Comparison of ENCODE assay signal across 9 cellular contexts in the genomic region with DNA sequence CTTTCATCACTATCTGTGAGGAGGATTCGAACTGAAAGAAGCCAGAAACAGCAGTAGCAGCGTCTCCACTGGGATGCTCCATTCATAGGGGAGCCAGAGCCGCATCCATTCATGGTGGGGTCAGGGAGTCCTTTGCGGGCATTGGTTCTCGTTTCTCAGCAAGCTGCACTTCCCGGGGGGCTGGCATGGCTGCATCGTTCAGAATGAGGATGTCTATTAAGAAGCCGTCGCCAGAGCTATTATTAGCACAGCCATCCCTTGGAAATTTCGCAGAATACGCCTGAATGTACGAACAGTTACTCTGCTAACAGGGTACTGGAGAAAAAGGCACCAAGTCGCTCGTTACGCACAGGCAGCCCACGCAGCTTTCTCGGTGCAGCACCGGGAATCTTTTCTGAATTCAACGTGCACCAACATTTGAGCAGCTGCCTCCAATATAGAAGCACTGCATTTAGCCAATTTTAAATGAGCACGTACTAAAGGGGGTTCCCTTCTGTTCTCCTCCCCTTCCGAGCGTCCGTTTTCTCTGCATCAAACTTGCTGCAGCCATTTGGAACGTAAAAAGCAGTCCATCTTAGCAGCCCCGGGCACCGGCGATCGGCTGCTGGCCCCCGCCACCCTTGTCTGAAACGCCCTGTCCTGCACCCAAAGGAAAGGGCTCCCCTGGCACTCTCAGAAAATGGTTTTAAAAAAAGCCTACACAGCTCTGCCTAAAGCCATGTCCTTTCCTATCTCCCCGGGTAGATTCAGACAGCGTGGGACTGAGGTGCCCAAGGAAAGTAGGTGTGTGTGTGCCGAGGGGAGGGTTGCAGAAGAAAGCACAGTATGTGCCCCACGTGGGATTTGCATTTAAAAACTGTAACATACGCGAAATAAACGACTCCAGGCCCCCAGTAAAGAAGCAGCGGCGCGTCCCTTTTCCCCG.
DNase-seq lines count a peak whose midpoint lies in the region; ATAC-seq, FAIRE-seq and TF ChIP-seq lines count a peak whose summit lies in the region.
"Had no signal": no experiment of that assay in that cellular context is flagged by ENCODE, and none has a peak within 500 bp of the region (broad histone marks: within the 10 kb centered on the region; RNA-seq: fewer than 3 reads in every experiment).

No MANE protein-coding gene starts in this region.

- H2AK5ac ChIP-seq in H9 (ENCODE audit: insufficient read length, low read length): no peak overlapping the region

- TF ChIP-seq POLR2A in GM12878 (IDR thresholded peaks at IDR 0.05; ENCODE audit: low read depth, low read length): no peak

- H3K4me3 Mint-ChIP-seq in H9: peak overlapping the region; percentile 86 to 94

- in situ Hi-C loops in GM12878 (cut with MboI): no loop called here

- SMC1A ChIA-PET in GM12878 (lab: Charles Lee; ENCODE audit: uncharacterized antibody, unreplicated experiment): interaction anchor here (1.1 kb wide), 1 partner anchor 108 kb away, joined by 3 read pairs; no protein-coding TSS in a partner anchor

- H3K9me3 Mint-ChIP-seq in H9: peaks cover 2 to 5% of the 10 kb centered on the region in 2 experiments; a peak in 2 of 5 replicates

- intact Hi-C loops in GM12878 (cut with micrococcal nuclease; ENCODE audit: unreplicated experiment): no loop called here

- H3K23me2 ChIP-seq in H9 (ENCODE audit: insufficient read length, low read depth, low read length, poor library complexity, severe bottlenecking): peaks cover 14% of the 10 kb centered on the region

- H2AFZ ChIP-seq in ACC112 (ENCODE audit: low read length, unreplicated experiment) (peak overlapping the region; percentile 87), H9 (ENCODE audit: low read length) (peak overlapping the region; percentile 43), GM12878 (ENCODE audit: control insufficient read depth, low read depth, low read length) (no peak overlapping the region)

- H2BK12ac ChIP-seq in H9 (ENCODE audit: insufficient read length, low read depth, low read length): no peak overlapping the region

- H3K9ac ChIP-seq in H9 (ENCODE audit: extremely low read depth, insufficient read length, low read length): peak overlapping the region; percentile 69
- H3K9ac ChIP-seq in GM12878 (ENCODE audit: control insufficient read depth, insufficient read depth, low read length): no peak overlapping the region

- H3K79me2 ChIP-seq in ACC112 (ENCODE audit: control insufficient read depth, insufficient read depth, low read length, unreplicated experiment) (peaks cover 57% of the 10 kb centered on the region), H9 (ENCODE audit: insufficient read depth, low read length) (peaks cover 17% of the 10 kb centered on the region; the same call in 1 of the 2 replicates), GM12878 (ENCODE audit: control insufficient read depth, insufficient read depth, low read length) (no peaks in the 10 kb centered on the region; the same call in 1 of the 2 replicates)

- H3K4me2 ChIP-seq in H9 (ENCODE audit: insufficient read depth, insufficient read length, low read length) (peak overlapping the region; percentile 71), GM12878 (ENCODE audit: control insufficient read depth, insufficient read depth) (peak overlapping the region; percentile 4; the same call in 1 of the 2 replicates)

- no peak for TF ChIP-seq EP300 in GM12878 (IDR thresholded peaks at IDR 0.05; ENCODE audit: borderline replicate concordance in 1 of 2, control insufficient read depth in 1 of 2, low read depth in 2 of 2, low read length in 2 of 2)

- peak overlapping the region; percentile 87 for H3K14ac ChIP-seq in H9 (ENCODE audit: insufficient read depth, low read length)

- DNase-seq in H9 (peak; percentile 55), GM12878 (ENCODE audit: low read depth, low spot score) (no peak), iris pigment epithelial cell (ENCODE audit: low read depth) (peak; percentile 46), GM19240 (ENCODE audit: insufficient read length, low spot score) (no peak)
- DNase-seq in stimulated activated CD4-positive, alpha-beta T cell treated with anti-CD3 and anti-CD28 coated beads, Interleukin-4, amount 100 ng/mL, for 24 hours: peak; percentile 10

- no CpG with 5 or more reads among the region's 41 CpGs for WGBS in H9 (ENCODE audit: extremely low coverage, insufficient read length, low lambda C conversion rate)
- 3% methylated on average over 41 of the region's 41 CpGs for WGBS in GM12878 (ENCODE audit: insufficient coverage, insufficient replicate concordance, low lambda C conversion rate, missing lambda C conversion rate)

- no peaks in the 10 kb centered on the region for H3K9me3 ChIP-seq in H9 (ENCODE audit: control insufficient read depth, low read depth, low read length)
- no peaks in the 10 kb centered on the region for H3K9me3 ChIP-seq in GM12878 (replicated peaks; ENCODE audit: control insufficient read depth, insufficient read depth, low read length)

- peak overlapping the region; percentile 3 for H3K27ac ChIP-seq in ACC112 (ENCODE audit: low read depth, low read length)
- no peak overlapping the region for H3K27ac ChIP-seq in H9 (ENCODE audit: insufficient read length, low read depth, low read length)
- no peak overlapping the region for H3K27ac ChIP-seq in GM12878 (ENCODE audit: control insufficient read depth, insufficient read depth)
- H3K27ac ChIP-seq: epithelial cell of prostate had no signal

- H4K5ac ChIP-seq in H9 (ENCODE audit: insufficient read length, low read depth, low read length): no peak overlapping the region

- H2BK120ac ChIP-seq in H9 (ENCODE audit: low read depth, low read length, poor library complexity, severe bottlenecking): no peak overlapping the region

- H3K27me3 ChIP-seq in ACC112 (ENCODE audit: insufficient read depth, low read length) (no peaks in the 10 kb centered on the region), H9 (ENCODE audit: insufficient read depth, low read length) (no peaks in the 10 kb centered on the region; the same call in 1 of the 2 replicates), GM12878 (replicated peaks in 1 of 2; ENCODE audit: control insufficient read depth in 2 of 2, insufficient read depth in 2 of 2, low read length in 1 of 2) (peaks cover 0 to 13% of the 10 kb centered on the region in 2 experiments; a peak in 1 of 4 replicates)

- no peak overlapping the region for H2BK15ac ChIP-seq in H9 (ENCODE audit: low read depth, low read length)

- no peak overlapping the region for H4K91ac ChIP-seq in H9 (ENCODE audit: insufficient read length, low read depth, low read length)

- peaks cover 0 to 1% (median 0%) of the 10 kb centered on the region in 3 experiments; a peak in 1 of 7 replicates for H3K36me3 Mint-ChIP-seq in H9 (ENCODE audit: insufficient read depth in 1 of 3, low read depth in 3 of 3)

- peak overlapping the region; percentile 91 for H3K4me3 ChIP-seq in ACC112 (ENCODE audit: low read depth, low read length)
- no peak overlapping the region; the same call in 1 of the 2 replicates for H3K4me3 ChIP-seq in GM12878

- RAD21 ChIA-PET in GM12878 (lab: Charles Lee; ENCODE audit: unreplicated experiment): no interaction called here

- TF ChIP-seq CTCF in H9 (conservative IDR thresholded peaks at IDR 0.05) (no peak), GM12878 (IDR thresholded peaks at IDR 0.05 in 2 of 3, conservative IDR thresholded peaks at IDR 0.05 in 1 of 3; ENCODE audit: control insufficient read depth in 2 of 3, extremely low read depth in 1 of 3, insufficient read depth in 1 of 3, low read depth in 3 of 3, low read length in 3 of 3) (no peak)

- CTCF ChIA-PET in GM12878 (lab: Yijun Ruan, JAX): interaction anchor here (1.1 kb wide), 1 partner anchor 18 kb away, joined by 3 read pairs; no protein-coding TSS in a partner anchor

- H3K36me3 ChIP-seq in ACC112 (ENCODE audit: insufficient read depth, low read length) (no peaks in the 10 kb centered on the region), GM12878 (ENCODE audit: control insufficient read depth in 2 of 2, insufficient read depth in 2 of 2, low read length in 1 of 2) (no peaks in the 10 kb centered on the region; a peak in 1 of 4 replicates)

- no peak overlapping the region for H2BK5ac ChIP-seq in H9 (ENCODE audit: insufficient read length, low read length)

- POLR2A ChIA-PET in GM12878 (lab: Charles Lee): no interaction called here

- no peak overlapping the region for H2BK20ac ChIP-seq in H9 (ENCODE audit: low read depth, low read length, poor library complexity, severe bottlenecking)

- ATAC-seq in GM12878 (no peak), HG02870 (IDR thresholded peaks at IDR 0.05; ENCODE audit: unreplicated experiment) (no peak), GM21390 (IDR thresholded peaks at IDR 0.05; ENCODE audit: unreplicated experiment) (no peak)

- TF ChIP-seq RAD21 in GM12878 (IDR thresholded peaks at IDR 0.05; ENCODE audit: insufficient read depth, low read depth, low read length): no peak

- H3K23ac ChIP-seq in H9 (ENCODE audit: insufficient read length, low read depth, low read length): no peak overlapping the region

- BruUV-seq in GM12878 (replicated peaks; lab: Mats Ljungman, UMichigan): no TSS peak

- H3K79me1 ChIP-seq in H9 (ENCODE audit: insufficient read depth, low read depth, low read length, poor library complexity, severe bottlenecking): no peaks in the 10 kb centered on the region

- H3T11ph ChIP-seq in H9 (ENCODE audit: low read length): no peak overlapping the region

- peaks cover 44% of the 10 kb centered on the region in 2 experiments for H3K4me1 Mint-ChIP-seq in H9

- peaks cover 27% of the 10 kb centered on the region for H3K4me1 ChIP-seq in ACC112 (ENCODE audit: control insufficient read depth, insufficient read depth, low read length, unreplicated experiment)
- peaks cover 4% of the 10 kb centered on the region; the same call in 1 of the 2 replicates for H3K4me1 ChIP-seq in H9 (ENCODE audit: insufficient read depth, low read length)
- peaks cover 11% of the 10 kb centered on the region for H3K4me1 ChIP-seq in GM12878 (ENCODE audit: control insufficient read depth, insufficient read depth, low read length)

- peak overlapping the region in 2 of 3 experiments; percentile 26 to 91; a peak in 2 of 7 replicates for H3K27ac Mint-ChIP-seq in H9

- no peak for FAIRE-seq in GM12878 (lab: Jason Lieb, UNC)

- peak overlapping the region; percentile 54 for H3K18ac ChIP-seq in H9 (ENCODE audit: insufficient read length, low read depth, low read length)

- H3K56ac ChIP-seq in H9 (ENCODE audit: insufficient read length, low read depth, low read length): no peak overlapping the region

- H4K20me1 ChIP-seq in H9 (ENCODE audit: control insufficient read depth, insufficient read depth, insufficient read length): no peaks in the 10 kb centered on the region
- no peaks in the 10 kb centered on the region; the same call in 1 of the 2 replicates for H4K20me1 ChIP-seq in GM12878 (ENCODE audit: control insufficient read depth, insufficient read depth)

- H3K4ac ChIP-seq in H9 (ENCODE audit: low read depth, low read length): no peak overlapping the region

- H3K27me3 Mint-ChIP-seq in H9 (ENCODE audit: low read depth): peaks cover 37% of the 10 kb centered on the region

- no peak overlapping the region for H4K8ac ChIP-seq in H9 (replicated peaks; ENCODE audit: insufficient read length, low read depth, low read length)

TF ChIP-seq in GM12878, 131 proteins besides CTCF, POLR2A, EP300 and RAD21:
- 0 out of 2 replicates have a peak, but pooled peaks have one; percentile 12 for TF ChIP-seq IKZF1 (conservative IDR thresholded peaks at IDR 0.05)
- TF ChIP-seq ESRRA (IDR thresholded peaks at IDR 0.05; ENCODE audit: low read length): no peak

Comparison
In these comparisons a context has a peak if more than half of its experiments do, and no peak if none do; other contexts are left out.
1. DNase-seq: peak in H9 (single experiment), iris pigment epithelial cell (single experiment) and stimulated activated CD4-positive, alpha-beta T cell treated with anti-CD3 and anti-CD28 coated beads, Interleukin-4, amount 100 ng/mL, for 24 hours (single experiment); none in GM12878 (single experiment) and GM19240 (single experiment).